In the genomic region with DNA sequence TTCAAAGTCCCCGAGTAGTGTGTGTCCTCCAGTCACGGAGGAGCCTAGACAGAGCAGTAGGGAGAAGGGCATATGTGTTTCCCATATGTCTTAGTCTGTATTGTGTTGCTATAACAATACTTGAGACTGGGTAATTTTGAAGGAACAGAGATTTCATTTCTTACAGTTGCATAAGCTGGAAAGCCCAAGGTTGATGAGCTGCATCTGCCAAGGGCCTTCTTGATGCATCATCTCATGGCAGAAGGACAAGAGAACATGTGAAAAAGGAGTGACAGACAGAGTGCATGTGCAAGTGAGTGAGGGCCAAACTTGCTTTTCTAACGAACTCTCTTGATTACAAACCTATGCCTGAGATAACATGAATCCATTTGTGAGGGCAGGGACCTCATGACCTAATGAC, we compare ENCODE assay signal across 23 cellular contexts.
DNase-seq lines count a peak whose midpoint lies in the region; ATAC-seq and TF ChIP-seq lines count a peak whose summit lies in the region.
"Had no signal": no experiment of that assay in that cellular context is flagged by ENCODE, and none has a peak within 500 bp of the region (broad histone marks: within the 10 kb centered on the region; RNA-seq: fewer than 3 reads in every experiment).

No MANE protein-coding gene starts in this region.

- peak; percentile 10 for DNase-seq in HS-5 (ENCODE audit: low read depth)
- DNase-seq in coronary artery (ENCODE audit: low spot score), result no peak
- no peak for DNase-seq in left ventricle myocardium inferior
- no peak for DNase-seq in vagina (ENCODE audit: extremely low spot score in 2 of 2)
- DNase-seq in hepatic stellate cell (ENCODE audit: low spot score), result no peak
- DNase-seq: activated CD4-positive, alpha-beta T cell treated with anti-CD3 and anti-CD28 coated beads, Interleukin-2, amount 50 U/mL, for 1 hour; activated effector memory CD4-positive, alpha-beta T cell treated with anti-CD3 and anti-CD28 coated beads, Interleukin-2, amount 50 U/mL, for 16 hours; effector memory CD4-positive, alpha-beta T cell; H9; left cardiac atrium; NCI-H1417; NCI-H526; nucleus accumbens; right lobe of liver; SHP77; stimulated activated CD4-positive, alpha-beta T cell treated with anti-CD3 and anti-CD28 coated beads, Interleukin-1b, Interleukin-23, amount 100 ng/mL, for 48 hours; stimulated activated naive CD8-positive, alpha-beta T cell treated with anti-CD3 and anti-CD28 coated beads, Interleukin-15, Interleukin-2, amounts not matched to agents 100 U/mL and 50 U/mL, for 24 hours; T-cell; trophoblast cell had no signal

- no peak for ATAC-seq in HG02759 (IDR thresholded peaks at IDR 0.05; ENCODE audit: unreplicated experiment)
- no peak for ATAC-seq in GM19351 (IDR thresholded peaks at IDR 0.05; ENCODE audit: unreplicated experiment)
- ATAC-seq: HepG2; right lobe of liver; stimulated activated naive CD8-positive, alpha-beta T cell treated with anti-CD3 and anti-CD28 coated beads, Interleukin-15, Interleukin-2, amounts not matched to agents 100 U/mL and 50 U/mL, for 24 hours; T-cell had no signal

- peaks cover 10% of the 10 kb centered on the region for H3K36me3 ChIP-seq in left ventricle myocardium inferior
- no peaks in the 10 kb centered on the region for H3K36me3 ChIP-seq in vagina
- H3K36me3 ChIP-seq: right lobe of liver had no signal

- H3K27me3 ChIP-seq in left ventricle myocardium inferior (ENCODE audit: low read depth) (no peaks in the 10 kb centered on the region), vagina (no peaks in the 10 kb centered on the region)
- H3K27me3 ChIP-seq: BLaER1 treated with 17β-estradiol and CSF1 and Interleukin-3, amounts not matched to agents 10 nM and 100 nM; right lobe of liver had no signal

- H3K9me3 ChIP-seq in left ventricle myocardium inferior (replicated peaks), result peaks cover 16% of the 10 kb centered on the region
- no peaks in the 10 kb centered on the region for H3K9me3 ChIP-seq in vagina
- H3K9me3 ChIP-seq: right lobe of liver had no signal

- H3K4me1 ChIP-seq in left ventricle myocardium inferior (peaks cover 26% of the 10 kb centered on the region), vagina (peaks cover 37% of the 10 kb centered on the region)
- H3K4me1 ChIP-seq: right lobe of liver had no signal

- TF ChIP-seq CTCF in coronary artery (IDR thresholded peaks at IDR 0.05) (no peak), left ventricle myocardium inferior (IDR thresholded peaks at IDR 0.05; ENCODE audit: borderline replicate concordance) (no peak), vagina (IDR thresholded peaks at IDR 0.05) (no peak)

- no peak for TF ChIP-seq POLR2A in vagina (IDR thresholded peaks at IDR 0.05)

- H3K4me3 ChIP-seq in coronary artery (peak overlapping the region; percentile 4), left ventricle myocardium inferior (no peak overlapping the region), vagina (no peak overlapping the region)
- H3K4me3 ChIP-seq: BLaER1 treated with 17β-estradiol and CSF1 and Interleukin-3, amounts not matched to agents 10 nM and 100 nM; right lobe of liver had no signal

- intact Hi-C loops in left ventricle myocardium inferior (cut with micrococcal nuclease), result no loop called here
- intact Hi-C loops in vagina (cut with DNase I), result no loop called here

- H3K27ac ChIP-seq in coronary artery (no peak overlapping the region), left ventricle myocardium inferior (replicated peaks) (peak overlapping the region; percentile 41), vagina (peak overlapping the region; percentile 54)
- H3K27ac ChIP-seq: BLaER1 treated with 17β-estradiol and CSF1 and Interleukin-3, amounts not matched to agents 10 nM and 100 nM; right lobe of liver had no signal

Comparison
In these comparisons a context has a peak if more than half of its experiments do, and no peak if none do; other contexts are left out.
1. H3K27ac ChIP-seq: peak in left ventricle myocardium inferior (single experiment) and vagina (single experiment); none in coronary artery (0 of 2).